ENCODE assay signal across 16 cellular contexts in the genomic region with DNA sequence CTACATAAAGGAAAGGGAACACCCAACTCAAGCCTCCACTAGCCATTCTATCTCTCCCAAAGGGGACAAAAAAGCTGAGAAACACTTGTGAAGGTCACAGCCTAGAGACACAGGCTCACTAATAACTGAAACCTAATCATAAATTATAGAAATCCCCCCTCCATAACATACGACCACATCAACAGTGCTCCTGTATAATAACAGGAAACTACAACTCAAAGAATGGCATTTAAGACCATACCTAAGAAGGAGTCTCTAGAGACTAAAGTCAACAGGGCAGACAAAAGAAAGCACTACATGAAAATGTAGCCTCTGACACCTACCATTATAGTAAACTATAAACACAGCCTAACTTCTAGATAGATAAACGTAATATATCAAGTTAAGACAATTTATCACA.
DNase-seq lines count a peak whose midpoint lies in the region; ATAC-seq, FAIRE-seq and TF ChIP-seq lines count a peak whose summit lies in the region.
"Had no signal": no experiment of that assay in that cellular context is flagged by ENCODE, and none has a peak within 500 bp of the region (broad histone marks: within the 10 kb centered on the region; RNA-seq: fewer than 3 reads in every experiment).

No MANE protein-coding gene starts in this region.

- DNase-seq in activated T-cell treated with anti-CD3 and anti-CD28 coated beads, Interleukin-2, amount 50 U/mL, for 24 hours: no peak
- DNase-seq in activated T-cell treated with anti-CD3 and anti-CD28 coated beads, Interleukin-2, amount 50 U/mL, for 48 hours: no peak
- DNase-seq in GM23338 (ENCODE audit: low spot score) (no peak), H54 (ENCODE audit: insufficient read length, low spot score) (no peak)
- DNase-seq in stimulated activated effector memory CD8-positive, alpha-beta T cell treated with anti-CD3 and anti-CD28 coated beads, Interleukin-12 subunit alpha, Interleukin-12 subunit beta, amount 100 ng/mL, for 72 hours (ENCODE audit: low spot score in 2 of 2): no peak
- DNase-seq: ACHN; CD4-positive, CD25-positive, alpha-beta regulatory T cell; GF-D8; GOT3; NCI-H1048; NCI-H1694; NCI-H2107 had no signal

- no peaks in the 10 kb centered on the region for H3F3A ChIP-seq in GM23338 (replicated peaks; ENCODE audit: low read depth)

- peak overlapping the region; percentile 8; the same call in 1 of the 2 replicates for H2AFZ ChIP-seq in GM23338

- H4K20me1 ChIP-seq in GM23338 (replicated peaks; ENCODE audit: insufficient read depth): no peaks in the 10 kb centered on the region

- H3K9me2 ChIP-seq in GM23338 (ENCODE audit: insufficient read depth): peaks cover 2% of the 10 kb centered on the region; the same call in 1 of the 2 replicates

- H3K27me3 Mint-ChIP-seq in activated T-cell treated with anti-CD3 and anti-CD28 coated beads, Interleukin-2, amount 50 U/mL, for 24 hours: no peaks in the 10 kb centered on the region
- H3K27me3 Mint-ChIP-seq in GM23338 (ENCODE audit: insufficient read depth, low read depth, poor library complexity): no peaks in the 10 kb centered on the region
- no peaks in the 10 kb centered on the region for H3K27me3 Mint-ChIP-seq in activated T-helper 17 cell treated with anti-CD3 and anti-CD28 coated beads, Interleukin-2, amount 50 U/mL, for 72 hours

- peak overlapping the region; percentile 26 for H3K4me3 Mint-ChIP-seq in activated T-cell treated with anti-CD3 and anti-CD28 coated beads, Interleukin-2, amount 50 U/mL, for 24 hours
- no peak overlapping the region for H3K4me3 Mint-ChIP-seq in GM23338
- H3K4me3 Mint-ChIP-seq in activated T-helper 17 cell treated with anti-CD3 and anti-CD28 coated beads, Interleukin-2, amount 50 U/mL, for 72 hours: peak overlapping the region; percentile 52
- H3K4me3 Mint-ChIP-seq in stimulated activated effector memory CD8-positive, alpha-beta T cell treated with anti-CD3 and anti-CD28 coated beads, Interleukin-12 subunit alpha, Interleukin-12 subunit beta, amount 100 ng/mL, for 72 hours: no peak overlapping the region
- H3K4me3 Mint-ChIP-seq: CD4-positive, CD25-positive, alpha-beta regulatory T cell had no signal

- ATAC-seq in GM23338 (no peak), HG03135 (IDR thresholded peaks at IDR 0.05; ENCODE audit: unreplicated experiment) (no peak), GM19455 (IDR thresholded peaks at IDR 0.05; ENCODE audit: unreplicated experiment) (no peak)
- ATAC-seq in activated T-helper 17 cell treated with anti-CD3 and anti-CD28 coated beads, Interleukin-2, amount 50 U/mL, for 72 hours (replicated peaks): no peak
- ATAC-seq in stimulated activated effector memory CD8-positive, alpha-beta T cell treated with anti-CD3 and anti-CD28 coated beads, Interleukin-12 subunit alpha, Interleukin-12 subunit beta, amount 100 ng/mL, for 72 hours: no peak
- ATAC-seq: K562 had no signal

- no peaks in the 10 kb centered on the region for H3K36me3 ChIP-seq in GM23338 (ENCODE audit: insufficient read depth)

- no peak for TF ChIP-seq POLR2A in H54 (IDR thresholded peaks at IDR 0.05; ENCODE audit: low read depth, low read length)

- no peaks in the 10 kb centered on the region for H3K79me2 ChIP-seq in GM23338 (replicated peaks; ENCODE audit: insufficient read depth)

- no peak overlapping the region for H3K27ac ChIP-seq in GM23338 (ENCODE audit: low read depth)

- H3K4me1 ChIP-seq in GM23338 (ENCODE audit: insufficient read depth): 0 out of 2 replicates have a peak, but pooled peaks cover 3% of the 10 kb centered on the region

- peak overlapping the region; percentile 85 for H3K27ac Mint-ChIP-seq in activated T-cell treated with anti-CD3 and anti-CD28 coated beads, Interleukin-2, amount 50 U/mL, for 24 hours
- H3K27ac Mint-ChIP-seq in GM23338: no peak overlapping the region
- H3K27ac Mint-ChIP-seq in activated T-helper 17 cell treated with anti-CD3 and anti-CD28 coated beads, Interleukin-2, amount 50 U/mL, for 72 hours: peak overlapping the region; percentile 64
- H3K27ac Mint-ChIP-seq in stimulated activated effector memory CD8-positive, alpha-beta T cell treated with anti-CD3 and anti-CD28 coated beads, Interleukin-12 subunit alpha, Interleukin-12 subunit beta, amount 100 ng/mL, for 72 hours: peak overlapping the region; percentile 54

- H3K4me2 ChIP-seq in GM23338: no peak overlapping the region

- no peaks in the 10 kb centered on the region for H3K27me3 ChIP-seq in GM23338 (ENCODE audit: insufficient read depth)

- no peaks in the 10 kb centered on the region for H3K9me3 Mint-ChIP-seq in activated T-cell treated with anti-CD3 and anti-CD28 coated beads, Interleukin-2, amount 50 U/mL, for 24 hours
- H3K9me3 Mint-ChIP-seq in GM23338: no peaks in the 10 kb centered on the region; the same call in 2 of the 3 replicates
- no peaks in the 10 kb centered on the region for H3K9me3 Mint-ChIP-seq in activated T-helper 17 cell treated with anti-CD3 and anti-CD28 coated beads, Interleukin-2, amount 50 U/mL, for 72 hours
- H3K9me3 Mint-ChIP-seq in stimulated activated effector memory CD8-positive, alpha-beta T cell treated with anti-CD3 and anti-CD28 coated beads, Interleukin-12 subunit alpha, Interleukin-12 subunit beta, amount 100 ng/mL, for 72 hours: no peaks in the 10 kb centered on the region

- no peak for FAIRE-seq in H54 (lab: Jason Lieb, UNC)
- FAIRE-seq: K562 had no signal

- H3K36me3 Mint-ChIP-seq in activated T-cell treated with anti-CD3 and anti-CD28 coated beads, Interleukin-2, amount 50 U/mL, for 24 hours (ENCODE audit: low read depth): peaks cover 31% of the 10 kb centered on the region
- no peaks in the 10 kb centered on the region for H3K36me3 Mint-ChIP-seq in GM23338 (ENCODE audit: low read depth)
- H3K36me3 Mint-ChIP-seq in activated T-helper 17 cell treated with anti-CD3 and anti-CD28 coated beads, Interleukin-2, amount 50 U/mL, for 72 hours (ENCODE audit: low read depth): peaks cover 70% of the 10 kb centered on the region
- peaks cover 29% of the 10 kb centered on the region for H3K36me3 Mint-ChIP-seq in stimulated activated effector memory CD8-positive, alpha-beta T cell treated with anti-CD3 and anti-CD28 coated beads, Interleukin-12 subunit alpha, Interleukin-12 subunit beta, amount 100 ng/mL, for 72 hours
- H3K36me3 Mint-ChIP-seq: CD4-positive, CD25-positive, alpha-beta regulatory T cell had no signal

- peaks cover 82% of the 10 kb centered on the region for H3K4me1 Mint-ChIP-seq in activated T-cell treated with anti-CD3 and anti-CD28 coated beads, Interleukin-2, amount 50 U/mL, for 24 hours (ENCODE audit: low read depth)
- H3K4me1 Mint-ChIP-seq in GM23338: peaks cover 8% of the 10 kb centered on the region
- peaks cover 41% of the 10 kb centered on the region for H3K4me1 Mint-ChIP-seq in activated T-helper 17 cell treated with anti-CD3 and anti-CD28 coated beads, Interleukin-2, amount 50 U/mL, for 72 hours
- H3K4me1 Mint-ChIP-seq in stimulated activated effector memory CD8-positive, alpha-beta T cell treated with anti-CD3 and anti-CD28 coated beads, Interleukin-12 subunit alpha, Interleukin-12 subunit beta, amount 100 ng/mL, for 72 hours: peaks cover 40% of the 10 kb centered on the region

- no peak for TF ChIP-seq CTCF in GM23338 (conservative IDR thresholded peaks at IDR 0.05; ENCODE audit: low read depth in 2 of 2)

- H3K4me3 ChIP-seq in GM23338: no peak overlapping the region
- H3K4me3 ChIP-seq: K562 had no signal

TF ChIP-seq in GM23338, 12 proteins besides CTCF, POLR2A, EP300 and RAD21:
- TF ChIP-seq EZH2phosphoT487 (IDR thresholded peaks at IDR 0.05; ENCODE audit: unreplicated experiment) (no peak), POLR2AphosphoS5 (IDR thresholded peaks at IDR 0.05; ENCODE audit: low read depth) (no peak), ZNF331 (CRISPR knock-in tag; IDR thresholded peaks at IDR 0.05; ENCODE audit: low read depth) (no peak), JUNB (IDR thresholded peaks at IDR 0.05; ENCODE audit: unreplicated experiment) (no peak), ZNF114 (CRISPR knock-in tag; IDR thresholded peaks at IDR 0.05) (no peak), CREB1 (CRISPR knock-in tag; IDR thresholded peaks at IDR 0.05; ENCODE audit: low read depth) (no peak)
- TF ChIP-seq, protein P1, sequence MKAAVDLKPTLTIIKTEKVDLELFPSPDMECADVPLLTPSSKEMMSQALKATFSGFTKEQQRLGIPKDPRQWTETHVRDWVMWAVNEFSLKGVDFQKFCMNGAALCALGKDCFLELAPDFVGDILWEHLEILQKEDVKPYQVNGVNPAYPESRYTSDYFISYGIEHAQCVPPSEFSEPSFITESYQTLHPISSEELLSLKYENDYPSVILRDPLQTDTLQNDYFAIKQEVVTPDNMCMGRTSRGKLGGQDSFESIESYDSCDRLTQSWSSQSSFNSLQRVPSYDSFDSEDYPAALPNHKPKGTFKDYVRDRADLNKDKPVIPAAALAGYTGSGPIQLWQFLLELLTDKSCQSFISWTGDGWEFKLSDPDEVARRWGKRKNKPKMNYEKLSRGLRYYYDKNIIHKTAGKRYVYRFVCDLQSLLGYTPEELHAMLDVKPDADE (IDR thresholded peaks at IDR 0.05): no peak
- TF ChIP-seq, protein P2, sequence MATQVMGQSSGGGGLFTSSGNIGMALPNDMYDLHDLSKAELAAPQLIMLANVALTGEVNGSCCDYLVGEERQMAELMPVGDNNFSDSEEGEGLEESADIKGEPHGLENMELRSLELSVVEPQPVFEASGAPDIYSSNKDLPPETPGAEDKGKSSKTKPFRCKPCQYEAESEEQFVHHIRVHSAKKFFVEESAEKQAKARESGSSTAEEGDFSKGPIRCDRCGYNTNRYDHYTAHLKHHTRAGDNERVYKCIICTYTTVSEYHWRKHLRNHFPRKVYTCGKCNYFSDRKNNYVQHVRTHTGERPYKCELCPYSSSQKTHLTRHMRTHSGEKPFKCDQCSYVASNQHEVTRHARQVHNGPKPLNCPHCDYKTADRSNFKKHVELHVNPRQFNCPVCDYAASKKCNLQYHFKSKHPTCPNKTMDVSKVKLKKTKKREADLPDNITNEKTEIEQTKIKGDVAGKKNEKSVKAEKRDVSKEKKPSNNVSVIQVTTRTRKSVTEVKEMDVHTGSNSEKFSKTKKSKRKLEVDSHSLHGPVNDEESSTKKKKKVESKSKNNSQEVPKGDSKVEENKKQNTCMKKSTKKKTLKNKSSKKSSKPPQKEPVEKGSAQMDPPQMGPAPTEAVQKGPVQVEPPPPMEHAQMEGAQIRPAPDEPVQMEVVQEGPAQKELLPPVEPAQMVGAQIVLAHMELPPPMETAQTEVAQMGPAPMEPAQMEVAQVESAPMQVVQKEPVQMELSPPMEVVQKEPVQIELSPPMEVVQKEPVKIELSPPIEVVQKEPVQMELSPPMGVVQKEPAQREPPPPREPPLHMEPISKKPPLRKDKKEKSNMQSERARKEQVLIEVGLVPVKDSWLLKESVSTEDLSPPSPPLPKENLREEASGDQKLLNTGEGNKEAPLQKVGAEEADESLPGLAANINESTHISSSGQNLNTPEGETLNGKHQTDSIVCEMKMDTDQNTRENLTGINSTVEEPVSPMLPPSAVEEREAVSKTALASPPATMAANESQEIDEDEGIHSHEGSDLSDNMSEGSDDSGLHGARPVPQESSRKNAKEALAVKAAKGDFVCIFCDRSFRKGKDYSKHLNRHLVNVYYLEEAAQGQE (IDR thresholded peaks at IDR 0.05; ENCODE audit: unreplicated experiment): no peak

Comparison
In these comparisons a context has a peak if more than half of its experiments do, and no peak if none do; other contexts are left out.
1. H3K4me3 Mint-ChIP-seq: peak in activated T-cell treated with anti-CD3 and anti-CD28 coated beads, Interleukin-2, amount 50 U/mL, for 24 hours (single experiment) and activated T-helper 17 cell treated with anti-CD3 and anti-CD28 coated beads, Interleukin-2, amount 50 U/mL, for 72 hours (single experiment); none in GM23338 (single experiment) and stimulated activated effector memory CD8-positive, alpha-beta T cell treated with anti-CD3 and anti-CD28 coated beads, Interleukin-12 subunit alpha, Interleukin-12 subunit beta, amount 100 ng/mL, for 72 hours (single experiment).